20 cellular contexts compared by ENCODE assay signal in genomic region chr1:6450943-6451373, GRCh38. TPM values are rescaled to one million over a fixed set of nuclear protein-coding genes. Genes with fewer than 3 reads are reported as not detected.
DNase-seq lines count a peak whose midpoint lies in the region; ATAC-seq lines count a peak whose summit lies in the region.
"Had no signal": no experiment of that assay in that cellular context is flagged by ENCODE, and none has a peak within 500 bp of the region (broad histone marks: within the 10 kb centered on the region; RNA-seq: fewer than 3 reads in every experiment).

No MANE protein-coding gene starts in this region.

- no peak overlapping the region for H4K91ac ChIP-seq in neuronal stem cell (ENCODE audit: low read depth, low read length, poor library complexity)

- peaks cover 2% of the 10 kb centered on the region for H3K79me1 ChIP-seq in neuronal stem cell (ENCODE audit: low read depth, low read length)

- peaks cover 0 to 39% (median 34%) of the 10 kb centered on the region in 3 experiments for H3K27me3 ChIP-seq in neuronal stem cell (ENCODE audit: control insufficient read depth in 3 of 3, insufficient read depth in 3 of 3, low read depth in 1 of 3, low read length in 3 of 3)

- H3K4ac ChIP-seq in neuronal stem cell (ENCODE audit: low read length): no peak overlapping the region

- no peak overlapping the region for H2BK120ac ChIP-seq in neuronal stem cell (ENCODE audit: low read depth, low read length)

- no peaks in the 10 kb centered on the region for H3K36me3 ChIP-seq in neuronal stem cell (replicated peaks in 1 of 2; ENCODE audit: control insufficient read depth in 2 of 2, insufficient read depth in 2 of 2, low read length in 2 of 2)

- H3K23ac ChIP-seq in neuronal stem cell (ENCODE audit: low read depth, low read length, poor library complexity): peak overlapping the region; percentile 80

- H2AFZ ChIP-seq in neuronal stem cell (ENCODE audit: low read length): no peak overlapping the region
- H2AFZ ChIP-seq: PC-9 had no signal

- H2BK15ac ChIP-seq in neuronal stem cell (ENCODE audit: low read length): peak overlapping the region; percentile 87

- no CpG with 5 or more reads among the region's 6 CpGs for WGBS in neuronal stem cell (ENCODE audit: extremely low coverage in 2 of 2, insufficient read length in 2 of 2, insufficient replicate concordance in 1 of 2), 2 donors

- peak overlapping the region; percentile 48 for H3K18ac ChIP-seq in neuronal stem cell (ENCODE audit: low read length)

- H3K4me1 ChIP-seq in neuronal stem cell (ENCODE audit: control insufficient read depth in 2 of 2, insufficient read depth in 1 of 2, low read depth in 1 of 2, low read length in 2 of 2): peaks cover 13 to 32% of the 10 kb centered on the region in 2 donors

- H3K14ac ChIP-seq in neuronal stem cell (ENCODE audit: low read length): no peak overlapping the region

- intact Hi-C loops in Right ventricle myocardium inferior (cut with DNase I): no loop called here

- peak overlapping the region; percentile 74 for H2AK5ac ChIP-seq in neuronal stem cell (ENCODE audit: low read depth, low read length)

- peak; percentile 44 for DNase-seq in COLO668 (lab: John Stamatoyannopoulos, UW; ENCODE audit: unreplicated experiment)
- DNase-seq in NCI-H526 treated with DMSO at 0.1 percent for 48 hours (lab: John Stamatoyannopoulos, UW): peak; percentile 67
- peak; percentile 96 for DNase-seq in left lobe of liver (ENCODE audit: low spot score)
- no peak for DNase-seq in neuronal stem cell (ENCODE audit: low spot score)
- no peak for DNase-seq in NCI-H510A treated with DMSO at 0.1 percent for 48 hours (lab: John Stamatoyannopoulos, UW)
- no peak for DNase-seq in Right ventricle myocardium inferior (ENCODE audit: missing footprints)
- no peak for DNase-seq in T-helper 1 cell
- DNase-seq: C1 segment of cervical spinal cord, COR-L47, DMS153, KG1, NCI-H1417 treated with DMSO at 0.1 percent for 48 hours, NCI-H2029, NCI-H2171, NCI-H446, NCI-H748 treated with DMSO at 0.1 percent for 48 hours, PC-9, SK-N-SH had no signal

- peak; percentile 58 for ATAC-seq in left lobe of liver
- ATAC-seq in Right ventricle myocardium inferior: no peak
- no peak for ATAC-seq in GM18909 (IDR thresholded peaks at IDR 0.05; ENCODE audit: poor library complexity, unreplicated experiment)
- ATAC-seq: HCT116 had no signal

- no peak overlapping the region for H3K4me3 ChIP-seq in neuronal stem cell (ENCODE audit: low read length in 2 of 2)
- H3K4me3 ChIP-seq: PC-9 had no signal

- no peak overlapping the region for H3K9ac ChIP-seq in neuronal stem cell (ENCODE audit: low read depth, low read length, poor library complexity)
- H3K9ac ChIP-seq: SK-N-SH had no signal

- no peak overlapping the region for H4K8ac ChIP-seq in neuronal stem cell (ENCODE audit: low read depth, low read length)

- no peak overlapping the region for H2BK12ac ChIP-seq in neuronal stem cell (ENCODE audit: low read length)

- peak overlapping the region; percentile 53 for H2BK5ac ChIP-seq in neuronal stem cell (ENCODE audit: low read length)

- H3K9me3 ChIP-seq in neuronal stem cell (replicated peaks in 1 of 2; ENCODE audit: control insufficient read depth in 2 of 2, insufficient read depth in 1 of 2, low read depth in 1 of 2, low read length in 2 of 2): no peaks in the 10 kb centered on the region
- H3K9me3 ChIP-seq: SK-N-SH had no signal

- H3K4me2 ChIP-seq in neuronal stem cell (ENCODE audit: insufficient read depth, low read length, poor library complexity, severe bottlenecking): no peak overlapping the region
- H3K4me2 ChIP-seq: PC-9, SK-N-SH had no signal

- H3K27ac ChIP-seq in neuronal stem cell (replicated peaks; ENCODE audit: low read length): no peak overlapping the region
- H3K27ac ChIP-seq: PC-9 had no signal

RNA-seq across cellular contexts. Expression of gene TNFRSF25, which starts 15.0 kb away (rescaled TPM):
- total RNA-seq in left lobe of liver (2.1 TPM), Right ventricle myocardium inferior (11.4 TPM)
- 14.5 TPM for polyA plus RNA-seq in neuronal stem cell (2013, experiment 1 of 2)
- polyA plus RNA-seq in neuronal stem cell (2013, experiment 2 of 2): 14.1 TPM

RNA-seq across cellular contexts. Expression of gene ESPN, which starts 26.4 kb away (rescaled TPM):
- 172 TPM for total RNA-seq in left lobe of liver
- 3.5 TPM for polyA plus RNA-seq in neuronal stem cell (2013, experiment 1 of 2)
- polyA plus RNA-seq in neuronal stem cell (2013, experiment 2 of 2): 3.6 TPM
- total RNA-seq in Right ventricle myocardium inferior: 0.24 TPM

RNA-seq across cellular contexts. Expression of gene HES2, which starts 31.2 kb away (rescaled TPM):
- 0.13 TPM for total RNA-seq in left lobe of liver
- polyA plus RNA-seq in neuronal stem cell (2013, experiment 1 of 2): 0.26 TPM
- polyA plus RNA-seq in neuronal stem cell (2013, experiment 2 of 2): 0.22 TPM
- not detected for total RNA-seq in Right ventricle myocardium inferior

RNA-seq across cellular contexts. Expression of gene PLEKHG5, which starts 40.5 kb away (rescaled TPM):
- total RNA-seq in left lobe of liver (1.1 TPM), Right ventricle myocardium inferior (16.8 TPM)
- polyA plus RNA-seq in neuronal stem cell (2013, experiment 1 of 2): 18.8 TPM
- polyA plus RNA-seq in neuronal stem cell (2013, experiment 2 of 2): 18.8 TPM

RNA-seq across cellular contexts. Expression of gene ACOT7, which starts 57.4 kb away (rescaled TPM):
- total RNA-seq in left lobe of liver: 13.2 TPM
- polyA plus RNA-seq in neuronal stem cell (2013, experiment 1 of 2): 83.2 TPM
- 81.2 TPM for polyA plus RNA-seq in neuronal stem cell (2013, experiment 2 of 2)
- 9.8 TPM for total RNA-seq in Right ventricle myocardium inferior

Comparison
In these comparisons a context has a peak if more than half of its experiments do, and no peak if none do; other contexts are left out.
1. DNase-seq: peak in COLO668 (single experiment), NCI-H526 treated with DMSO at 0.1 percent for 48 hours (single experiment) and left lobe of liver (single experiment); none in neuronal stem cell (single experiment), NCI-H510A treated with DMSO at 0.1 percent for 48 hours (single experiment), Right ventricle myocardium inferior (single experiment) and T-helper 1 cell (0 of 5).
2. RNA of gene ESPN, which starts 26.4 kb away (total RNA-seq): 172 TPM in left lobe of liver (single experiment); 0.24 TPM in Right ventricle myocardium inferior (single experiment); every median in the first group is over 100 times any median in the second.